2 cellular contexts compared by ENCODE assay signal in the genomic region with DNA sequence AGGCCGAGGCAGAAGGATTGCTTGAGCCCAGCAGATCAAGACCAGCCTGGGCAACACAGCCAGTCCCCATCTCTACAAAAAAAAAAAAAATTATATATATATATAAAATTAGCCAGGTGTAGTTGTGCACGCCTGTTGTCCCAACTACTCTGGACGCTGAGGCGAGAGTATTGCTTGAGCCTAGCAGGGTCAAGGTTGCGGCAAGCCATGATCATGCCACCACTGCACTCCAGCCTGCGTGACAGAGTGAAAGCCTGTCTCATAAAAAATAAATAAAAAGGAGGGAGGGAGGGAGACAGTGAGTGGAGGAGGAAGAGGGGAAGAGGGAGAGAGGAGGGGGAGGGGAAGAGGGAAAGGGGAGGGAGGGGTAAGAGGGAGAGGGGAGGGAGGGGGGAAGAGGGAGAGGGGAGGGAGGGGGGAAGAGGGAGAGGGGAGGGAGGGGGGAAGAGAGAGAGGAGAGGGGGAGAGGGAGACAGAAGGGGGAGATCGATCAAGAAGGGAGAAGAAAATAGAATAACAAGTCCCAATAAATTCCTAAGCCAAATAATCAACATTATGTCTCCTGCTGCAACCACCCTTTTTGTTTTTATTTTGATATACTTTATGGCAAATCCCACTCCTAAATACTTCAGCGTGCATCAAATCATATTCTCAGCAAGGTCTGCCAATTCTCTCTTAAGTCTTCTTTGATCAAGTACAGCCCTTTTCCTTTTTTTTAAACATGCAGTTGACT.
TF ChIP-seq lines count a peak whose summit lies in the region.

No MANE protein-coding gene starts in this region.

TF ChIP-seq in GM23338, 12 proteins besides CTCF, POLR2A, EP300 and RAD21 (continued from another document and continues in another):
- TF ChIP-seq, protein P1, sequence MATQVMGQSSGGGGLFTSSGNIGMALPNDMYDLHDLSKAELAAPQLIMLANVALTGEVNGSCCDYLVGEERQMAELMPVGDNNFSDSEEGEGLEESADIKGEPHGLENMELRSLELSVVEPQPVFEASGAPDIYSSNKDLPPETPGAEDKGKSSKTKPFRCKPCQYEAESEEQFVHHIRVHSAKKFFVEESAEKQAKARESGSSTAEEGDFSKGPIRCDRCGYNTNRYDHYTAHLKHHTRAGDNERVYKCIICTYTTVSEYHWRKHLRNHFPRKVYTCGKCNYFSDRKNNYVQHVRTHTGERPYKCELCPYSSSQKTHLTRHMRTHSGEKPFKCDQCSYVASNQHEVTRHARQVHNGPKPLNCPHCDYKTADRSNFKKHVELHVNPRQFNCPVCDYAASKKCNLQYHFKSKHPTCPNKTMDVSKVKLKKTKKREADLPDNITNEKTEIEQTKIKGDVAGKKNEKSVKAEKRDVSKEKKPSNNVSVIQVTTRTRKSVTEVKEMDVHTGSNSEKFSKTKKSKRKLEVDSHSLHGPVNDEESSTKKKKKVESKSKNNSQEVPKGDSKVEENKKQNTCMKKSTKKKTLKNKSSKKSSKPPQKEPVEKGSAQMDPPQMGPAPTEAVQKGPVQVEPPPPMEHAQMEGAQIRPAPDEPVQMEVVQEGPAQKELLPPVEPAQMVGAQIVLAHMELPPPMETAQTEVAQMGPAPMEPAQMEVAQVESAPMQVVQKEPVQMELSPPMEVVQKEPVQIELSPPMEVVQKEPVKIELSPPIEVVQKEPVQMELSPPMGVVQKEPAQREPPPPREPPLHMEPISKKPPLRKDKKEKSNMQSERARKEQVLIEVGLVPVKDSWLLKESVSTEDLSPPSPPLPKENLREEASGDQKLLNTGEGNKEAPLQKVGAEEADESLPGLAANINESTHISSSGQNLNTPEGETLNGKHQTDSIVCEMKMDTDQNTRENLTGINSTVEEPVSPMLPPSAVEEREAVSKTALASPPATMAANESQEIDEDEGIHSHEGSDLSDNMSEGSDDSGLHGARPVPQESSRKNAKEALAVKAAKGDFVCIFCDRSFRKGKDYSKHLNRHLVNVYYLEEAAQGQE (IDR thresholded peaks at IDR 0.05; ENCODE audit: unreplicated experiment) = no peak
- TF ChIP-seq, protein P2, sequence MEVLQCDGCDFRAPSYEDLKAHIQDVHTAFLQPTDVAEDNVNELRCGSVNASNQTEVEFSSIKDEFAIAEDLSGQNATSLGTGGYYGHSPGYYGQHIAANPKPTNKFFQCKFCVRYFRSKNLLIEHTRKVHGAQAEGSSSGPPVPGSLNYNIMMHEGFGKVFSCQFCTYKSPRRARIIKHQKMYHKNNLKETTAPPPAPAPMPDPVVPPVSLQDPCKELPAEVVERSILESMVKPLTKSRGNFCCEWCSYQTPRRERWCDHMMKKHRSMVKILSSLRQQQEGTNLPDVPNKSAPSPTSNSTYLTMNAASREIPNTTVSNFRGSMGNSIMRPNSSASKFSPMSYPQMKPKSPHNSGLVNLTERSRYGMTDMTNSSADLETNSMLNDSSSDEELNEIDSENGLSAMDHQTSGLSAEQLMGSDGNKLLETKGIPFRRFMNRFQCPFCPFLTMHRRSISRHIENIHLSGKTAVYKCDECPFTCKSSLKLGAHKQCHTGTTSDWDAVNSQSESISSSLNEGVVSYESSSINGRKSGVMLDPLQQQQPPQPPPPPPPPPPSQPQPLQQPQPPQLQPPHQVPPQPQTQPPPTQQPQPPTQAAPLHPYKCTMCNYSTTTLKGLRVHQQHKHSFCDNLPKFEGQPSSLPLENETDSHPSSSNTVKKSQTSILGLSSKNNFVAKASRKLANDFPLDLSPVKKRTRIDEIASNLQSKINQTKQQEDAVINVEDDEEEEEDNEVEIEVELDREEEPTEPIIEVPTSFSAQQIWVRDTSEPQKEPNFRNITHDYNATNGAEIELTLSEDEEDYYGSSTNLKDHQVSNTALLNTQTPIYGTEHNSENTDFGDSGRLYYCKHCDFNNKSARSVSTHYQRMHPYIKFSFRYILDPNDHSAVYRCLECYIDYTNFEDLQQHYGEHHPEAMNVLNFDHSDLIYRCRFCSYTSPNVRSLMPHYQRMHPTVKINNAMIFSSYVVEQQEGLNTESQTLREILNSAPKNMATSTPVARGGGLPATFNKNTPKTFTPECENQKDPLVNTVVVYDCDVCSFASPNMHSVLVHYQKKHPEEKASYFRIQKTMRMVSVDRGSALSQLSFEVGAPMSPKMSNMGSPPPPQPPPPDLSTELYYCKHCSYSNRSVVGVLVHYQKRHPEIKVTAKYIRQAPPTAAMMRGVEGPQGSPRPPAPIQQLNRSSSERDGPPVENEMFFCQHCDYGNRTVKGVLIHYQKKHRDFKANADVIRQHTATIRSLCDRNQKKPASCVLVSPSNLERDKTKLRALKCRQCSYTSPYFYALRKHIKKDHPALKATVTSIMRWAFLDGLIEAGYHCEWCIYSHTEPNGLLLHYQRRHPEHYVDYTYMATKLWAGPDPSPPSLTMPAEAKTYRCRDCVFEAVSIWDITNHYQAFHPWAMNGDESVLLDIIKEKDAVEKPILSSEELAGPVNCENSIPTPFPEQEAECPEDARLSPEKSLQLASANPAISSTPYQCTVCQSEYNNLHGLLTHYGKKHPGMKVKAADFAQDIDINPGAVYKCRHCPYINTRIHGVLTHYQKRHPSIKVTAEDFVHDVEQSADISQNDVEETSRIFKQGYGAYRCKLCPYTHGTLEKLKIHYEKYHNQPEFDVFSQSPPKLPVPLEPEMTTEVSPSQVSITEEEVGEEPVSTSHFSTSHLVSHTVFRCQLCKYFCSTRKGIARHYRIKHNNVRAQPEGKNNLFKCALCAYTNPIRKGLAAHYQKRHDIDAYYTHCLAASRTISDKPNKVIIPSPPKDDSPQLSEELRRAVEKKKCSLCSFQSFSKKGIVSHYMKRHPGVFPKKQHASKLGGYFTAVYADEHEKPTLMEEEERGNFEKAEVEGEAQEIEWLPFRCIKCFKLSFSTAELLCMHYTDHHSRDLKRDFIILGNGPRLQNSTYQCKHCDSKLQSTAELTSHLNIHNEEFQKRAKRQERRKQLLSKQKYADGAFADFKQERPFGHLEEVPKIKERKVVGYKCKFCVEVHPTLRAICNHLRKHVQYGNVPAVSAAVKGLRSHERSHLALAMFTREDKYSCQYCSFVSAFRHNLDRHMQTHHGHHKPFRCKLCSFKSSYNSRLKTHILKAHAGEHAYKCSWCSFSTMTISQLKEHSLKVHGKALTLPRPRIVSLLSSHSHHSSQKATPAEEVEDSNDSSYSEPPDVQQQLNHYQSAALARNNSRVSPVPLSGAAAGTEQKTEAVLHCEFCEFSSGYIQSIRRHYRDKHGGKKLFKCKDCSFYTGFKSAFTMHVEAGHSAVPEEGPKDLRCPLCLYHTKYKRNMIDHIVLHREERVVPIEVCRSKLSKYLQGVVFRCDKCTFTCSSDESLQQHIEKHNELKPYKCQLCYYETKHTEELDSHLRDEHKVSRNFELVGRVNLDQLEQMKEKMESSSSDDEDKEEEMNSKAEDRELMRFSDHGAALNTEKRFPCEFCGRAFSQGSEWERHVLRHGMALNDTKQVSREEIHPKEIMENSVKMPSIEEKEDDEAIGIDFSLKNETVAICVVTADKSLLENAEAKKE (CRISPR knock-in tag; IDR thresholded peaks at IDR 0.05) = no peak
- TF ChIP-seq, protein P3, sequence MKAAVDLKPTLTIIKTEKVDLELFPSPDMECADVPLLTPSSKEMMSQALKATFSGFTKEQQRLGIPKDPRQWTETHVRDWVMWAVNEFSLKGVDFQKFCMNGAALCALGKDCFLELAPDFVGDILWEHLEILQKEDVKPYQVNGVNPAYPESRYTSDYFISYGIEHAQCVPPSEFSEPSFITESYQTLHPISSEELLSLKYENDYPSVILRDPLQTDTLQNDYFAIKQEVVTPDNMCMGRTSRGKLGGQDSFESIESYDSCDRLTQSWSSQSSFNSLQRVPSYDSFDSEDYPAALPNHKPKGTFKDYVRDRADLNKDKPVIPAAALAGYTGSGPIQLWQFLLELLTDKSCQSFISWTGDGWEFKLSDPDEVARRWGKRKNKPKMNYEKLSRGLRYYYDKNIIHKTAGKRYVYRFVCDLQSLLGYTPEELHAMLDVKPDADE (IDR thresholded peaks at IDR 0.05) = no peak
- TF ChIP-seq JUNB (IDR thresholded peaks at IDR 0.05; ENCODE audit: unreplicated experiment) (no peak), EZH2 (IDR thresholded peaks at IDR 0.05; ENCODE audit: low read depth, unreplicated experiment) (no peak), NANOG (IDR thresholded peaks at IDR 0.05; ENCODE audit: borderline replicate concordance) (no peak), EZH2phosphoT487 (IDR thresholded peaks at IDR 0.05; ENCODE audit: unreplicated experiment) (no peak), ZNF331 (CRISPR knock-in tag; IDR thresholded peaks at IDR 0.05; ENCODE audit: low read depth) (no peak)

TF ChIP-seq in HepG2, 621 proteins besides CTCF, POLR2A, EP300 and RAD21 (continued from another document):
- no peak for TF ChIP-seq ZNF180 (CRISPR knock-in tag; IDR thresholded peaks at IDR 0.05; ENCODE audit: borderline replicate concordance, low read depth)
